ENCODE assay signal across 2 cellular contexts in the genomic region with DNA sequence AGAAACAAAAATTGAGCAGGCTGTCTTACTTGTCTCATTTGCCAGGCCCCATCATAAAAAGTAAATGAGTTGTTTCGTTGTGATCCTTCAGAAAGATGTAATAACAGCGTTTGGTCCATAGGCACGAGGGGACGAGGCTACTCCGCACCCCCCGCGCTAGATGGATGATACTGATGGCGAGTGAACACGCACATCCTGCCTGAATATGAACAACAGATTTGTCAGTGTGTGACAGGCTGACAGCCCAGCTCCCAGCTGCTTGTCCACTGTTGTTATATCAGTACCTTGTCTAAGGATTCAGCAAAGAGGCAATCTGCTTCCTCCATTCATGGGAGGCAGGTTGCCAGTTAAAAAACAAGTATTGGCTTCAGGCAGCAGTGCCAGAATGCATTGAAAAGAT.
TF ChIP-seq lines count a peak whose summit lies in the region.

No MANE protein-coding gene starts in this region.

TF ChIP-seq in IMR-90, 13 proteins besides CTCF, POLR2A, EP300 and RAD21:
- TF ChIP-seq MAFK (IDR thresholded peaks at IDR 0.05; ENCODE audit: low read depth, low read length) (no peak), SMC3 (IDR thresholded peaks at IDR 0.05; ENCODE audit: low read depth, low read length) (no peak), CHD1 (IDR thresholded peaks at IDR 0.05; ENCODE audit: low read depth, low read length) (no peak), RCOR1 (IDR thresholded peaks at IDR 0.05; ENCODE audit: insufficient replicate concordance, low read length) (no peak), RFX5 (IDR thresholded peaks at IDR 0.05; ENCODE audit: low read depth, low read length) (no peak), BHLHE40 (IDR thresholded peaks at IDR 0.05; ENCODE audit: low read depth, low read length) (no peak), MAZ (IDR thresholded peaks at IDR 0.05; ENCODE audit: borderline replicate concordance, low read depth, low read length) (no peak), CEBPB (IDR thresholded peaks at IDR 0.05; ENCODE audit: low read depth, low read length) (no peak), FOS (IDR thresholded peaks at IDR 0.05; ENCODE audit: low read depth, low read length) (no peak), MXI1 (IDR thresholded peaks at IDR 0.05; ENCODE audit: borderline replicate concordance, low read depth, low read length) (no peak), NFE2L2 (IDR thresholded peaks at IDR 0.05; ENCODE audit: low read depth, low read length) (no peak)
- TF ChIP-seq, protein P1, sequence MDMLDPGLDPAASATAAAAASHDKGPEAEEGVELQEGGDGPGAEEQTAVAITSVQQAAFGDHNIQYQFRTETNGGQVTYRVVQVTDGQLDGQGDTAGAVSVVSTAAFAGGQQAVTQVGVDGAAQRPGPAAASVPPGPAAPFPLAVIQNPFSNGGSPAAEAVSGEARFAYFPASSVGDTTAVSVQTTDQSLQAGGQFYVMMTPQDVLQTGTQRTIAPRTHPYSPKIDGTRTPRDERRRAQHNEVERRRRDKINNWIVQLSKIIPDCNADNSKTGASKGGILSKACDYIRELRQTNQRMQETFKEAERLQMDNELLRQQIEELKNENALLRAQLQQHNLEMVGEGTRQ (IDR thresholded peaks at IDR 0.05; ENCODE audit: low read depth, low read length) = no peak
- TF ChIP-seq, protein P2, sequence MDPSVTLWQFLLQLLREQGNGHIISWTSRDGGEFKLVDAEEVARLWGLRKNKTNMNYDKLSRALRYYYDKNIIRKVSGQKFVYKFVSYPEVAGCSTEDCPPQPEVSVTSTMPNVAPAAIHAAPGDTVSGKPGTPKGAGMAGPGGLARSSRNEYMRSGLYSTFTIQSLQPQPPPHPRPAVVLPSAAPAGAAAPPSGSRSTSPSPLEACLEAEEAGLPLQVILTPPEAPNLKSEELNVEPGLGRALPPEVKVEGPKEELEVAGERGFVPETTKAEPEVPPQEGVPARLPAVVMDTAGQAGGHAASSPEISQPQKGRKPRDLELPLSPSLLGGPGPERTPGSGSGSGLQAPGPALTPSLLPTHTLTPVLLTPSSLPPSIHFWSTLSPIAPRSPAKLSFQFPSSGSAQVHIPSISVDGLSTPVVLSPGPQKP (IDR thresholded peaks at IDR 0.05; ENCODE audit: borderline replicate concordance, low read depth, low read length) = no peak

TF ChIP-seq in H1, 55 proteins besides CTCF, POLR2A, EP300 and RAD21:
- no peak for TF ChIP-seq HDAC2 (IDR thresholded peaks at IDR 0.05; ENCODE audit: borderline replicate concordance in 1 of 2, low read depth in 2 of 2, low read length in 2 of 2)
- TF ChIP-seq BACH1 (IDR thresholded peaks at IDR 0.05; ENCODE audit: low read length) = no peak
- TF ChIP-seq ASH2L (IDR thresholded peaks at IDR 0.05; ENCODE audit: low read length) = no peak
- TF ChIP-seq, protein P3, sequence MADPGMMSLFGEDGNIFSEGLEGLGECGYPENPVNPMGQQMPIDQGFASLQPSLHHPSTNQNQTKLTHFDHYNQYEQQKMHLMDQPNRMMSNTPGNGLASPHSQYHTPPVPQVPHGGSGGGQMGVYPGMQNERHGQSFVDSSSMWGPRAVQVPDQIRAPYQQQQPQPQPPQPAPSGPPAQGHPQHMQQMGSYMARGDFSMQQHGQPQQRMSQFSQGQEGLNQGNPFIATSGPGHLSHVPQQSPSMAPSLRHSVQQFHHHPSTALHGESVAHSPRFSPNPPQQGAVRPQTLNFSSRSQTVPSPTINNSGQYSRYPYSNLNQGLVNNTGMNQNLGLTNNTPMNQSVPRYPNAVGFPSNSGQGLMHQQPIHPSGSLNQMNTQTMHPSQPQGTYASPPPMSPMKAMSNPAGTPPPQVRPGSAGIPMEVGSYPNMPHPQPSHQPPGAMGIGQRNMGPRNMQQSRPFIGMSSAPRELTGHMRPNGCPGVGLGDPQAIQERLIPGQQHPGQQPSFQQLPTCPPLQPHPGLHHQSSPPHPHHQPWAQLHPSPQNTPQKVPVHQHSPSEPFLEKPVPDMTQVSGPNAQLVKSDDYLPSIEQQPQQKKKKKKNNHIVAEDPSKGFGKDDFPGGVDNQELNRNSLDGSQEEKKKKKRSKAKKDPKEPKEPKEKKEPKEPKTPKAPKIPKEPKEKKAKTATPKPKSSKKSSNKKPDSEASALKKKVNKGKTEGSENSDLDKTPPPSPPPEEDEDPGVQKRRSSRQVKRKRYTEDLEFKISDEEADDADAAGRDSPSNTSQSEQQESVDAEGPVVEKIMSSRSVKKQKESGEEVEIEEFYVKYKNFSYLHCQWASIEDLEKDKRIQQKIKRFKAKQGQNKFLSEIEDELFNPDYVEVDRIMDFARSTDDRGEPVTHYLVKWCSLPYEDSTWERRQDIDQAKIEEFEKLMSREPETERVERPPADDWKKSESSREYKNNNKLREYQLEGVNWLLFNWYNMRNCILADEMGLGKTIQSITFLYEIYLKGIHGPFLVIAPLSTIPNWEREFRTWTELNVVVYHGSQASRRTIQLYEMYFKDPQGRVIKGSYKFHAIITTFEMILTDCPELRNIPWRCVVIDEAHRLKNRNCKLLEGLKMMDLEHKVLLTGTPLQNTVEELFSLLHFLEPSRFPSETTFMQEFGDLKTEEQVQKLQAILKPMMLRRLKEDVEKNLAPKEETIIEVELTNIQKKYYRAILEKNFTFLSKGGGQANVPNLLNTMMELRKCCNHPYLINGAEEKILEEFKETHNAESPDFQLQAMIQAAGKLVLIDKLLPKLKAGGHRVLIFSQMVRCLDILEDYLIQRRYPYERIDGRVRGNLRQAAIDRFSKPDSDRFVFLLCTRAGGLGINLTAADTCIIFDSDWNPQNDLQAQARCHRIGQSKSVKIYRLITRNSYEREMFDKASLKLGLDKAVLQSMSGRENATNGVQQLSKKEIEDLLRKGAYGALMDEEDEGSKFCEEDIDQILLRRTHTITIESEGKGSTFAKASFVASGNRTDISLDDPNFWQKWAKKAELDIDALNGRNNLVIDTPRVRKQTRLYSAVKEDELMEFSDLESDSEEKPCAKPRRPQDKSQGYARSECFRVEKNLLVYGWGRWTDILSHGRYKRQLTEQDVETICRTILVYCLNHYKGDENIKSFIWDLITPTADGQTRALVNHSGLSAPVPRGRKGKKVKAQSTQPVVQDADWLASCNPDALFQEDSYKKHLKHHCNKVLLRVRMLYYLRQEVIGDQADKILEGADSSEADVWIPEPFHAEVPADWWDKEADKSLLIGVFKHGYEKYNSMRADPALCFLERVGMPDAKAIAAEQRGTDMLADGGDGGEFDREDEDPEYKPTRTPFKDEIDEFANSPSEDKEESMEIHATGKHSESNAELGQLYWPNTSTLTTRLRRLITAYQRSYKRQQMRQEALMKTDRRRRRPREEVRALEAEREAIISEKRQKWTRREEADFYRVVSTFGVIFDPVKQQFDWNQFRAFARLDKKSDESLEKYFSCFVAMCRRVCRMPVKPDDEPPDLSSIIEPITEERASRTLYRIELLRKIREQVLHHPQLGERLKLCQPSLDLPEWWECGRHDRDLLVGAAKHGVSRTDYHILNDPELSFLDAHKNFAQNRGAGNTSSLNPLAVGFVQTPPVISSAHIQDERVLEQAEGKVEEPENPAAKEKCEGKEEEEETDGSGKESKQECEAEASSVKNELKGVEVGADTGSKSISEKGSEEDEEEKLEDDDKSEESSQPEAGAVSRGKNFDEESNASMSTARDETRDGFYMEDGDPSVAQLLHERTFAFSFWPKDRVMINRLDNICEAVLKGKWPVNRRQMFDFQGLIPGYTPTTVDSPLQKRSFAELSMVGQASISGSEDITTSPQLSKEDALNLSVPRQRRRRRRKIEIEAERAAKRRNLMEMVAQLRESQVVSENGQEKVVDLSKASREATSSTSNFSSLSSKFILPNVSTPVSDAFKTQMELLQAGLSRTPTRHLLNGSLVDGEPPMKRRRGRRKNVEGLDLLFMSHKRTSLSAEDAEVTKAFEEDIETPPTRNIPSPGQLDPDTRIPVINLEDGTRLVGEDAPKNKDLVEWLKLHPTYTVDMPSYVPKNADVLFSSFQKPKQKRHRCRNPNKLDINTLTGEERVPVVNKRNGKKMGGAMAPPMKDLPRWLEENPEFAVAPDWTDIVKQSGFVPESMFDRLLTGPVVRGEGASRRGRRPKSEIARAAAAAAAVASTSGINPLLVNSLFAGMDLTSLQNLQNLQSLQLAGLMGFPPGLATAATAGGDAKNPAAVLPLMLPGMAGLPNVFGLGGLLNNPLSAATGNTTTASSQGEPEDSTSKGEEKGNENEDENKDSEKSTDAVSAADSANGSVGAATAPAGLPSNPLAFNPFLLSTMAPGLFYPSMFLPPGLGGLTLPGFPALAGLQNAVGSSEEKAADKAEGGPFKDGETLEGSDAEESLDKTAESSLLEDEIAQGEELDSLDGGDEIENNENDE (IDR thresholded peaks at IDR 0.05; ENCODE audit: insufficient replicate concordance, low read length) = no peak
- TF ChIP-seq PHF8 (conservative IDR thresholded peaks at IDR 0.05; ENCODE audit: low read depth, low read length) = no peak
- TF ChIP-seq CHD2 (IDR thresholded peaks at IDR 0.05; ENCODE audit: low read length) = no peak
- no peak for TF ChIP-seq GABPA (IDR thresholded peaks at IDR 0.05; ENCODE audit: borderline replicate concordance, insufficient read depth, low read length)
- no peak for TF ChIP-seq CBX8 (IDR thresholded peaks at IDR 0.05; ENCODE audit: borderline replicate concordance, low read depth, low read length)
- TF ChIP-seq KDM4A (IDR thresholded peaks at IDR 0.05; ENCODE audit: low read depth, low read length, severe bottlenecking) = no peak
- TF ChIP-seq, protein P4, sequence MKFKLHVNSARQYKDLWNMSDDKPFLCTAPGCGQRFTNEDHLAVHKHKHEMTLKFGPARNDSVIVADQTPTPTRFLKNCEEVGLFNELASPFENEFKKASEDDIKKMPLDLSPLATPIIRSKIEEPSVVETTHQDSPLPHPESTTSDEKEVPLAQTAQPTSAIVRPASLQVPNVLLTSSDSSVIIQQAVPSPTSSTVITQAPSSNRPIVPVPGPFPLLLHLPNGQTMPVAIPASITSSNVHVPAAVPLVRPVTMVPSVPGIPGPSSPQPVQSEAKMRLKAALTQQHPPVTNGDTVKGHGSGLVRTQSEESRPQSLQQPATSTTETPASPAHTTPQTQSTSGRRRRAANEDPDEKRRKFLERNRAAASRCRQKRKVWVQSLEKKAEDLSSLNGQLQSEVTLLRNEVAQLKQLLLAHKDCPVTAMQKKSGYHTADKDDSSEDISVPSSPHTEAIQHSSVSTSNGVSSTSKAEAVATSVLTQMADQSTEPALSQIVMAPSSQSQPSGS (IDR thresholded peaks at IDR 0.05; ENCODE audit: low read length) = no peak
- TF ChIP-seq EZH2 (IDR thresholded peaks at IDR 0.05; ENCODE audit: low read depth, low read length, severe bottlenecking) = no peak
